Comparison of ENCODE assay signal across 21 cellular contexts in the genomic region with DNA sequence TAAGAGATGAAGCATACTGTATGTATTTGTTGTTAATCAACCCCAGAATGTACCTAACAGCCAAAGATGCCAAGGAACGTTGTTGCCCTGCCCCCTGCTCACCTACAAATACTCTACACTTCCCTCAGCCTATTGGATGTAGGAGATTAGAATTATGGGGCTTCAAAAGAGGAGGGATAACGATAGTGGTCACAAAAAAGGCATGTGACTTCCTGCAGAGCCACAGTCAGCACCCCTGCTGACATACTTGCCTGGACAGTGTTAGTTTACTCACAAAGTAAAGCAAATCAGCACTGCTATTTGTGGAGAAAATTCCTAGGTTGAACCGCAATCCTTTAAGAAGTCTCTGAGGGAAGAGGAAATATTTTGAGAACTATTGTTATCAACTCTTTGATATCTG. TPM values are rescaled to one million over a fixed set of nuclear protein-coding genes. Genes with fewer than 3 reads are reported as not detected.
DNase-seq lines count a peak whose midpoint lies in the region; ATAC-seq, FAIRE-seq and TF ChIP-seq lines count a peak whose summit lies in the region.
"Had no signal": no experiment of that assay in that cellular context is flagged by ENCODE, and none has a peak within 500 bp of the region (broad histone marks: within the 10 kb centered on the region; RNA-seq: fewer than 3 reads in every experiment).

No MANE protein-coding gene starts in this region.

- peaks cover 57% of the 10 kb centered on the region for H3K4me1 ChIP-seq in OCI-LY1 (ENCODE audit: insufficient read depth, low read length, severe bottlenecking)
- no peaks in the 10 kb centered on the region for H3K4me1 ChIP-seq in sigmoid colon

- no peaks in the 10 kb centered on the region for H3K79me2 ChIP-seq in OCI-LY1 (ENCODE audit: insufficient read depth, low read length)

- peak overlapping the region; percentile 21 for H3K27ac ChIP-seq in OCI-LY1 (ENCODE audit: low read depth, low read length, poor library complexity, severe bottlenecking)
- no peak overlapping the region for H3K27ac ChIP-seq in sigmoid colon
- H3K27ac ChIP-seq: ovary had no signal

- FAIRE-seq in GM12891 (lab: Jason Lieb, UNC) (peak; percentile 26), bronchial epithelial cell (lab: Jason Lieb, UNC) (no peak)
- FAIRE-seq: colon, HTR-8/SVneo had no signal

- intact Hi-C loops in sigmoid colon (cut with DNase I), result no loop called here

- H3K36me3 ChIP-seq in OCI-LY1 (ENCODE audit: insufficient read depth, low read length), result no peaks in the 10 kb centered on the region
- H3K36me3 ChIP-seq in bronchial epithelial cell (ENCODE audit: control insufficient read depth, insufficient read depth, low read length), result no peaks in the 10 kb centered on the region
- H3K36me3 ChIP-seq in sigmoid colon, result no peaks in the 10 kb centered on the region
- H3K36me3 ChIP-seq: ovary had no signal

- H3K9me3 ChIP-seq in OCI-LY1 (ENCODE audit: low read length) (no peaks in the 10 kb centered on the region), sigmoid colon (no peaks in the 10 kb centered on the region)
- H3K9me3 ChIP-seq: ovary had no signal

- no peak overlapping the region for H3K4me2 ChIP-seq in OCI-LY1 (ENCODE audit: low read length)

- H3K9ac ChIP-seq in OCI-LY1 (ENCODE audit: low read length), result no peak overlapping the region

- WGBS in sigmoid colon, 2 donors, result 57 to 63% methylated on average over 3 of the region's 3 CpGs

- TF ChIP-seq EP300 in sigmoid colon (IDR thresholded peaks at IDR 0.05), result no peak

- H3K27me3 ChIP-seq in OCI-LY1 (ENCODE audit: insufficient read depth, low read length) (no peaks in the 10 kb centered on the region), bronchial epithelial cell (ENCODE audit: control insufficient read depth, insufficient read depth, low read length) (peaks cover 2% of the 10 kb centered on the region), sigmoid colon (no peaks in the 10 kb centered on the region)
- H3K27me3 ChIP-seq: ovary had no signal

- H4K20me1 ChIP-seq in OCI-LY1 (ENCODE audit: insufficient read depth, low read length), result no peaks in the 10 kb centered on the region

- H3K9me2 ChIP-seq in OCI-LY1 (ENCODE audit: low read depth, low read length), result no peaks in the 10 kb centered on the region

- TF ChIP-seq POLR2A in GM12891 (IDR thresholded peaks at IDR 0.05; ENCODE audit: low read depth, low read length) (no peak), sigmoid colon (IDR thresholded peaks at IDR 0.05) (no peak)

- H3K4me3 ChIP-seq in OCI-LY1 (ENCODE audit: low read depth, low read length, poor library complexity, severe bottlenecking) (no peak overlapping the region), bronchial epithelial cell (ENCODE audit: low read depth, low read length) (no peak overlapping the region), retinal pigment epithelial cell (ENCODE audit: low read length) (no peak overlapping the region), sigmoid colon (no peak overlapping the region)
- H3K4me3 ChIP-seq: ovary had no signal

- ATAC-seq in GM18502 (IDR thresholded peaks at IDR 0.05; ENCODE audit: poor library complexity, unreplicated experiment), result no peak
- no peak for ATAC-seq in GM18511 (IDR thresholded peaks at IDR 0.05; ENCODE audit: unreplicated experiment)
- ATAC-seq: right cardiac atrium had no signal

- H2AFZ ChIP-seq in OCI-LY1 (ENCODE audit: low read length), result no peak overlapping the region

- H3F3A ChIP-seq in OCI-LY1 (ENCODE audit: insufficient read depth, low read length), result peaks cover 7% of the 10 kb centered on the region; the same call in 1 of the 2 replicates

- TF ChIP-seq CTCF in OCI-LY1 (IDR thresholded peaks at IDR 0.05; ENCODE audit: low read length) (no peak), bronchial epithelial cell (IDR thresholded peaks at IDR 0.05; ENCODE audit: insufficient read depth, low read length, severe bottlenecking) (no peak), retinal pigment epithelial cell (conservative IDR thresholded peaks at IDR 0.05; ENCODE audit: low read depth, low read length) (no peak), sigmoid colon (IDR thresholded peaks at IDR 0.05) (no peak)

- DNase-seq in GM12891 (ENCODE audit: insufficient read length, low spot score), result no peak
- peak; percentile 22 for DNase-seq in bronchial epithelial cell (ENCODE audit: low read depth)
- peak; percentile 1 for DNase-seq in retinal pigment epithelial cell (ENCODE audit: low read depth)
- DNase-seq in sigmoid colon, result no peak
- DNase-seq: activated CD4-positive, alpha-beta T cell treated with anti-CD3 and anti-CD28 coated beads, Interleukin-2, amount 10 ng/mL, durations not matched to agents 24 days and 14 days; activated CD8-positive, alpha-beta memory T cell treated with anti-CD3 and anti-CD28 coated beads, Interleukin-2, amount 50 U/mL, for 4 hours; CD4-positive, alpha-beta T cell; DMS 273 treated with DMSO at 0.1 percent for 48 hours; GF-D8; NCI-H187 treated with DMSO at 0.1 percent for 48 hours; NCI-H526 treated with DMSO at 0.1 percent for 48 hours; ovary; right cardiac atrium; SHP77; stimulated activated CD4-positive, alpha-beta T cell treated with anti-CD3 and anti-CD28 coated beads, Interleukin-15, amount 100 ng/mL, for 24 hours; T-helper 1 cell had no signal

TF ChIP-seq in GM12891, 5 proteins besides CTCF, POLR2A, EP300 and RAD21:
- TF ChIP-seq PAX5 (IDR thresholded peaks at IDR 0.05; ENCODE audit: insufficient read depth, low read length, severe bottlenecking) (no peak), POLR2AphosphoS5 (IDR thresholded peaks at IDR 0.05; ENCODE audit: low read depth, low read length) (no peak), POU2F2 (IDR thresholded peaks at IDR 0.05; ENCODE audit: low read depth, low read length) (no peak), TAF1 (IDR thresholded peaks at IDR 0.05; ENCODE audit: low read depth, low read length) (no peak), SPI1 (IDR thresholded peaks at IDR 0.05; ENCODE audit: low read depth, low read length) (no peak)

RNA-seq across cellular contexts. Expression of a gene that starts 37.9 kb away (rescaled TPM):
- polyA plus RNA-seq in GM12891 (2012; ENCODE audit: low read depth, missing spikeins), result 20.3 TPM
- total RNA-seq in bronchial epithelial cell (0.13 and 0.26 TPM in 2 replicates), sigmoid colon (1 to 10 TPM; 1.1 to 3.9 (median 2.9) TPM)
- 10 to 100 TPM in 1 of 3 donors, 1 to 10 TPM in 1, not detected in 1; 1.2 to 16.8 TPM for polyA plus RNA-seq in sigmoid colon

RNA-seq across cellular contexts. Expression of a gene that starts 51.2 kb away (rescaled TPM):
- polyA plus RNA-seq in GM12891 (2012; ENCODE audit: low read depth, missing spikeins), result 7.3 TPM
- total RNA-seq in bronchial epithelial cell, result 5.0 and 6.4 TPM in 2 replicates
- total RNA-seq in sigmoid colon, result 10 to 100 TPM; 18.9 to 32.6 (median 25.0) TPM
- 10 to 100 TPM in 2 of 3 donors, 1 to 10 TPM in 1; 9.6 to 33.2 (median 20.8) TPM for polyA plus RNA-seq in sigmoid colon

RNA-seq across cellular contexts. Expression of a gene that starts 51.2 kb away (rescaled TPM):
- polyA plus RNA-seq in GM12891 (2012; ENCODE audit: low read depth, missing spikeins), result 17.6 TPM
- 4.5 and 8.1 TPM in 2 replicates for total RNA-seq in bronchial epithelial cell
- total RNA-seq in sigmoid colon, result 10 to 100 TPM; 24.5 to 43.0 (median 35.3) TPM
- polyA plus RNA-seq in sigmoid colon, result 10 to 100 TPM; 20.4 to 48.4 (median 26.8) TPM

Comparison
In these comparisons a context has a peak if more than half of its experiments do, and no peak if none do; other contexts are left out.
1. DNase-seq: peak in bronchial epithelial cell (single experiment) and retinal pigment epithelial cell (single experiment); none in GM12891 (single experiment) and sigmoid colon (single experiment).